8 cellular contexts compared by ENCODE assay signal in the genomic region with DNA sequence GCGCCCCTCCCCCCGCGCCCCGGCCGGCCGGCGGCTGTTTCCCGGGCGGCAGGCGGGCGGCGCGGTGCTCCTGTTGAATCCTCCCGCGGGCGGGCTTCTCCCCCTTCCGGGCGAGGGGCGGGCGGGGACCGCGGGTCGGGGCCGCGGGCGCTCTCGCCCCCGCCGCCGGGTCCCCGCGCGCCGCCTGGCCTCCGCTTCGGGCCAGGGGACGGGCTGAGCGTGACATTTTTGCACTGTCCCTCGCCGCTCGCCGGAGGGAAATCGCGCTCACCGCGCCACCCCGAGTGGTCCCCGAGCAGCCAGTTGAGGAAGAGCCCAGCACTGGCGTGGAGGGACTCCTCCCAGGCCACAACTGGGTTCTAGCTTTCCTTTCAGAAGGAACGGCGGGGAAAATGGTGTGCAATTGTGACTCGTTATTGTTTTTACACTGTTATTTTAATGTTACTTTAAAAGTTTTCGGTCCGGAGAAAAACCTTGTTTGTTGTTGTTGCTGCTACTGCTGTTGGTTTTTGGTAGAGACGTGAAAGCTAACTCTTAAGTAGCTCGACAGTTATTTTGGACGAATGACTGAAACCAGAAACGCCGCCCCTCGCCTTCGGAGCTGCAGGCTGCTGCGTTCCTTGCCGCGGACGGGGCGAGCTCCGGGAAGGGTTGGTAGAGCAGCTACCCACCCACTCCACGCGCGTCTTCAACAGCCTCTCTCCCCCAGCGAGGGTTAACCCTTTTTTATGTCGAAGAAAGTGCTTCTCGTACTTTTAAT. TPM values are rescaled to one million over a fixed set of nuclear protein-coding genes. Genes with fewer than 3 reads are reported as not detected.
DNase-seq lines count a peak whose midpoint lies in the region; ATAC-seq, FAIRE-seq and TF ChIP-seq lines count a peak whose summit lies in the region.

No MANE protein-coding gene starts in this region.

- peaks cover 6% of the 10 kb centered on the region; the same call in 1 of the 2 replicates for H3K36me3 ChIP-seq in DOHH2 (ENCODE audit: control insufficient read depth, low read length)
- no peaks in the 10 kb centered on the region for H3K36me3 ChIP-seq in adrenal gland (replicated peaks in 1 of 2)
- H3K36me3 ChIP-seq in prostate gland = no peaks in the 10 kb centered on the region

- H3K27ac ChIP-seq in DOHH2 (ENCODE audit: low read depth, low read length) = peak overlapping the region; percentile 72
- H3K27ac ChIP-seq in adrenal gland = peak overlapping the region; percentile 60 to 99 (median 85)
- H3K27ac ChIP-seq in prostate gland = peak overlapping the region; percentile 95 to 96

- TF ChIP-seq CTCF in DOHH2 (IDR thresholded peaks at IDR 0.05; ENCODE audit: low read depth, low read length, poor library complexity, severe bottlenecking) (no peak), adrenal gland (IDR thresholded peaks at IDR 0.05) (peak in 2 of 6 experiments; percentile 16 to 22), prostate gland (IDR thresholded peaks at IDR 0.05) (peak in 3 of 4 experiments; percentile 20 to 40 (median 25))

- H3K27me3 ChIP-seq in DOHH2 (ENCODE audit: control insufficient read depth, low read length) = no peaks in the 10 kb centered on the region
- H3K27me3 ChIP-seq in adrenal gland = no peaks in the 10 kb centered on the region
- H3K27me3 ChIP-seq in prostate gland (replicated peaks; ENCODE audit: insufficient read depth) = no peaks in the 10 kb centered on the region

- H3F3A ChIP-seq in DOHH2 (ENCODE audit: control insufficient read depth, insufficient read depth) = no peaks in the 10 kb centered on the region

- no peaks in the 10 kb centered on the region for H3K9me3 ChIP-seq in DOHH2 (ENCODE audit: control insufficient read depth, insufficient read depth, low read length)
- H3K9me3 ChIP-seq in adrenal gland (replicated peaks in 1 of 3) = no peaks in the 10 kb centered on the region
- H3K9me3 ChIP-seq in prostate gland = no peaks in the 10 kb centered on the region

- WGBS in adrenal gland, 4 donors = 0 to 2% (median 0%) methylated on average over 24 to 64 of the region's 73 CpGs
- under 1% methylated on average over 39 of the region's 73 CpGs for WGBS in prostate gland

- ATAC-seq in GM21447 (IDR thresholded peaks at IDR 0.05; ENCODE audit: unreplicated experiment) = peak; percentile 37
- peak; percentile 54 for ATAC-seq in left ventricle myocardium superior

- no peaks in the 10 kb centered on the region for H3K36me3 Mint-ChIP-seq in IgD-negative memory B cell

- peak overlapping the region; percentile 77 for H3K4me2 ChIP-seq in DOHH2 (ENCODE audit: low read length)

- FAIRE-seq in urothelium cell line (lab: Jason Lieb, UNC) = no peak

- H3K4me1 Mint-ChIP-seq in IgD-negative memory B cell = peaks cover 30 to 39% (median 32%) of the 10 kb centered on the region in 3 donors

- peak overlapping the region; percentile 88 to 98 (median 94) for H3K4me3 Mint-ChIP-seq in IgD-negative memory B cell

- H3K4me1 ChIP-seq in DOHH2 (ENCODE audit: control insufficient read depth, low read length) (peaks cover 28% of the 10 kb centered on the region), adrenal gland (replicated peaks in 1 of 2) (peaks cover 6 to 29% of the 10 kb centered on the region in 2 donors), prostate gland (replicated peaks) (no peaks in the 10 kb centered on the region)

- no peaks in the 10 kb centered on the region for H3K9me2 ChIP-seq in DOHH2 (replicated peaks; ENCODE audit: control insufficient read depth, low read length)

- no peaks in the 10 kb centered on the region for H3K27me3 Mint-ChIP-seq in IgD-negative memory B cell

- peaks cover 52% of the 10 kb centered on the region for H3K79me2 ChIP-seq in DOHH2 (ENCODE audit: control insufficient read depth, low read length)

- intact Hi-C loops in adrenal gland (cut with DNase I) (loop anchor here (2.0 to 10.0 kb wide), 4 partner anchors 48 to 958 kb away; no protein-coding TSS in a partner anchor), left ventricle myocardium superior (cut with micrococcal nuclease) (loop anchor here (2.0 to 5.0 kb wide), 2 partner anchors 52 to 1140 kb away; no protein-coding TSS in a partner anchor), prostate gland (cut with DNase I) (loop anchor here (1.0 to 10.0 kb wide), 3 partner anchors 52 to 1135 kb away; no protein-coding TSS in a partner anchor)

- no peaks in the 10 kb centered on the region for H3K9me3 Mint-ChIP-seq in IgD-negative memory B cell

- H3K27ac Mint-ChIP-seq in IgD-negative memory B cell = peak overlapping the region; percentile 38 to 95 (median 91)

- TF ChIP-seq POLR2A in adrenal gland (IDR thresholded peaks at IDR 0.05) = peak in 1 of 2 donors; percentile 60
- TF ChIP-seq POLR2A in prostate gland (IDR thresholded peaks at IDR 0.05) = peak; percentile 10

- peak overlapping the region; percentile 89 for H3K4me3 ChIP-seq in DOHH2 (ENCODE audit: low read length)
- peak overlapping the region; percentile 41 to 81 (median 52) for H3K4me3 ChIP-seq in adrenal gland
- H3K4me3 ChIP-seq in prostate gland = peak overlapping the region; percentile 76 to 85

- DNase-seq in T-helper 1 cell (peak; percentile 32 to 60 (median 44)), adrenal gland (peak; percentile 64 to 84 (median 74)), left ventricle myocardium superior (peak; percentile 85), prostate gland (ENCODE audit: low spot score) (peak; percentile 79), urothelium cell line (ENCODE audit: low spot score) (peak; percentile 56)

- peaks cover 18% of the 10 kb centered on the region for H4K20me1 ChIP-seq in DOHH2 (ENCODE audit: control insufficient read depth, insufficient read depth, low read depth, low read length)

RNA-seq across cellular contexts. Expression of gene PDS5B, which starts 0.9 kb away (rescaled TPM):
- 31.1 TPM for polyA plus RNA-seq in IgD-negative memory B cell
- total RNA-seq in adrenal gland = 10 to 100 TPM; 15.3 to 59.4 (median 31.1) TPM
- polyA plus RNA-seq in adrenal gland = 10 to 100 TPM in 1 of 3 donors, 1 to 10 TPM in 2; 3.9 to 29.8 (median 9.5) TPM
- 26.1 TPM for total RNA-seq in left ventricle myocardium superior
- 10 to 100 TPM; 37.0 to 63.3 TPM for total RNA-seq in prostate gland

RNA-seq across cellular contexts. Expression of gene N4BP2L2, which starts 48.6 kb away (rescaled TPM):
- polyA plus RNA-seq in IgD-negative memory B cell = 114 TPM
- total RNA-seq in adrenal gland = 100 to 1,000 TPM in 5 of 8 donors, 10 to 100 TPM in 3; 34.1 to 321 (median 117) TPM
- polyA plus RNA-seq in adrenal gland = 100 to 1,000 TPM in 2 of 3 donors, 10 to 100 TPM in 1; 82.4 to 152 (median 109) TPM
- 123 TPM for total RNA-seq in left ventricle myocardium superior
- 100 to 1,000 TPM in 1 of 2 donors, 10 to 100 TPM in 1; 80.9 to 475 TPM for total RNA-seq in prostate gland

Comparison
In these comparisons a context has a peak if more than half of its experiments do, and no peak if none do; other contexts are left out.
1. Peak in every context shown above with its lines: DNase-seq, ATAC-seq, H3K4me3 ChIP-seq and H3K27ac ChIP-seq.